In genomic region chr2:20536619-20537422, GRCh38 we compare ENCODE assay signal across 19 cellular contexts.
DNase-seq lines count a peak whose midpoint lies in the region; ATAC-seq lines count a peak whose summit lies in the region.
"Had no signal": no experiment of that assay in that cellular context is flagged by ENCODE, and none has a peak within 500 bp of the region (broad histone marks: within the 10 kb centered on the region; RNA-seq: fewer than 3 reads in every experiment).

No MANE protein-coding gene starts in this region.

- no peaks in the 10 kb centered on the region for H3K36me3 ChIP-seq in aorta (ENCODE audit: control insufficient read depth in 1 of 2, insufficient read depth in 2 of 2, low read length in 1 of 2)
- H3K36me3 ChIP-seq: pancreas had no signal

- peak overlapping the region; percentile 13 for H3K27ac Mint-ChIP-seq in activated CD8-positive, alpha-beta memory T cell treated with anti-CD3 and anti-CD28 coated beads, Interleukin-2, amount 10 ng/mL, durations not matched to agents 7 days and 5 days
- H3K27ac Mint-ChIP-seq: activated naive CD8-positive, alpha-beta T cell treated with anti-CD3 and anti-CD28 coated beads, Interleukin-2, amount 50 U/mL, for 24 hours; CD4-positive, alpha-beta memory T cell had no signal

- intact Hi-C loops in aorta (cut with DNase I): no loop called here

- no peaks in the 10 kb centered on the region for H3K9me3 ChIP-seq in aorta (ENCODE audit: control insufficient read depth, low read length)
- H3K9me3 ChIP-seq: mucosa of descending colon, pancreas had no signal

- DNase-seq in activated CD8-positive, alpha-beta memory T cell treated with anti-CD3 and anti-CD28 coated beads, Interleukin-2, amount 10 ng/mL, durations not matched to agents 7 days and 5 days: no peak
- no peak for DNase-seq in activated CD8-positive, alpha-beta memory T cell treated with anti-CD3 and anti-CD28 coated beads, Interleukin-2, amount 50 U/mL, for 4 hours
- DNase-seq in hippocampal formation (lab: John Stamatoyannopoulos, UW) (peak; percentile 26 to 38), nucleus accumbens (lab: John Stamatoyannopoulos, UW) (peak in 39 of 56 donors; percentile 8 to 80 (median 41)), aorta (peak in 1 of 2 donors; percentile 54)
- no peak for DNase-seq in activated effector memory CD4-positive, alpha-beta T cell treated with Interleukin-2 at 50 U/mL for 16 hours
- DNase-seq in effector CD4-positive, alpha-beta T cell: no peak
- DNase-seq: activated CD4-positive, alpha-beta T cell treated with anti-CD3 and anti-CD28 coated beads, Interleukin-2, amount 50 U/mL, for 4 hours; activated naive CD8-positive, alpha-beta T cell treated with anti-CD3 and anti-CD28 coated beads, Interleukin-2, amount 50 U/mL, for 24 hours; CD4-positive, alpha-beta memory T cell; DND-41; foreskin melanocyte; GOT3; mucosa of descending colon; NCI-H2081; NCI-H748 treated with DMSO at 0.1 percent for 48 hours had no signal

- H3K9me3 Mint-ChIP-seq in activated CD8-positive, alpha-beta memory T cell treated with anti-CD3 and anti-CD28 coated beads, Interleukin-2, amount 10 ng/mL, durations not matched to agents 7 days and 5 days (ENCODE audit: low read depth): no peaks in the 10 kb centered on the region
- H3K9me3 Mint-ChIP-seq: activated naive CD8-positive, alpha-beta T cell treated with anti-CD3 and anti-CD28 coated beads, Interleukin-2, amount 50 U/mL, for 24 hours; CD4-positive, alpha-beta memory T cell had no signal

- no peak overlapping the region for H3K4me3 ChIP-seq in aorta (ENCODE audit: low read length in 2 of 2)
- H3K4me3 ChIP-seq: mucosa of descending colon, pancreas had no signal

- no peak overlapping the region for H3K4me3 Mint-ChIP-seq in activated CD8-positive, alpha-beta memory T cell treated with anti-CD3 and anti-CD28 coated beads, Interleukin-2, amount 10 ng/mL, durations not matched to agents 7 days and 5 days
- H3K4me3 Mint-ChIP-seq: activated naive CD8-positive, alpha-beta T cell treated with anti-CD3 and anti-CD28 coated beads, Interleukin-2, amount 50 U/mL, for 24 hours; CD4-positive, alpha-beta memory T cell had no signal

- peaks cover 0 to 3% of the 10 kb centered on the region in 2 donors for H3K4me1 ChIP-seq in aorta (ENCODE audit: control insufficient read depth in 1 of 2, insufficient read depth in 2 of 2, low read length in 2 of 2)
- H3K4me1 ChIP-seq: pancreas had no signal

- no peaks in the 10 kb centered on the region for H3K27me3 ChIP-seq in aorta (ENCODE audit: control insufficient read depth in 1 of 2, insufficient read depth in 2 of 2, low read length in 1 of 2)
- H3K27me3 ChIP-seq: pancreas had no signal

- peaks cover 21% of the 10 kb centered on the region for H3K4me1 Mint-ChIP-seq in activated CD8-positive, alpha-beta memory T cell treated with anti-CD3 and anti-CD28 coated beads, Interleukin-2, amount 10 ng/mL, durations not matched to agents 7 days and 5 days
- H3K4me1 Mint-ChIP-seq: activated naive CD8-positive, alpha-beta T cell treated with anti-CD3 and anti-CD28 coated beads, Interleukin-2, amount 50 U/mL, for 24 hours; CD4-positive, alpha-beta memory T cell had no signal

- no peaks in the 10 kb centered on the region for H3K36me3 Mint-ChIP-seq in activated CD8-positive, alpha-beta memory T cell treated with anti-CD3 and anti-CD28 coated beads, Interleukin-2, amount 10 ng/mL, durations not matched to agents 7 days and 5 days
- H3K36me3 Mint-ChIP-seq: CD4-positive, alpha-beta memory T cell had no signal

- WGBS in aorta, 2 donors: 34% methylated on average over 15 of the region's 15 CpGs

- CTCF ChIA-PET in activated CD8-positive, alpha-beta memory T cell treated with anti-CD3 and anti-CD28 coated beads, Interleukin-2, amount 10 ng/mL, durations not matched to agents 7 days and 5 days (lab: Charles Lee): no interaction called here

- peaks cover 8% of the 10 kb centered on the region for H3K27me3 Mint-ChIP-seq in activated CD8-positive, alpha-beta memory T cell treated with anti-CD3 and anti-CD28 coated beads, Interleukin-2, amount 10 ng/mL, durations not matched to agents 7 days and 5 days
- H3K27me3 Mint-ChIP-seq: activated naive CD8-positive, alpha-beta T cell treated with anti-CD3 and anti-CD28 coated beads, Interleukin-2, amount 50 U/mL, for 24 hours had no signal

- no peak for ATAC-seq in activated CD8-positive, alpha-beta memory T cell treated with anti-CD3 and anti-CD28 coated beads, Interleukin-2, amount 10 ng/mL, durations not matched to agents 7 days and 5 days
- peak; percentile 23 for ATAC-seq in aorta (ENCODE audit: low FRiP score)
- no peak for ATAC-seq in GM21515 (IDR thresholded peaks at IDR 0.05; ENCODE audit: unreplicated experiment)
- ATAC-seq: activated naive CD8-positive, alpha-beta T cell treated with anti-CD3 and anti-CD28 coated beads, Interleukin-2, amount 50 U/mL, for 24 hours; mucosa of descending colon had no signal

- peak overlapping the region in 1 of 2 donors; percentile 8 for H3K27ac ChIP-seq in aorta (ENCODE audit: low read depth in 1 of 2, low read length in 2 of 2)
- H3K27ac ChIP-seq: 22Rv1, pancreas had no signal

Comparison
In these comparisons a context has a peak if more than half of its experiments do, and no peak if none do; other contexts are left out.
1. DNase-seq: peak in hippocampal formation (2 of 2) and nucleus accumbens (39 of 56); none in activated CD8-positive, alpha-beta memory T cell treated with anti-CD3 and anti-CD28 coated beads, Interleukin-2, amount 10 ng/mL, durations not matched to agents 7 days and 5 days (single experiment), activated CD8-positive, alpha-beta memory T cell treated with anti-CD3 and anti-CD28 coated beads, Interleukin-2, amount 50 U/mL, for 4 hours (single experiment), activated effector memory CD4-positive, alpha-beta T cell treated with Interleukin-2 at 50 U/mL for 16 hours (single experiment) and effector CD4-positive, alpha-beta T cell (single experiment).